ENCODE assay signal across 9 cellular contexts in genomic region chr5:4511996-4512656, GRCh38.
A peak's percentile ranks its signal among the peaks of the same experiment; 100 is the strongest.
DNase-seq lines count a peak whose midpoint lies in the region; ATAC-seq and TF ChIP-seq lines count a peak whose summit lies in the region.
"Had no signal": no experiment of that assay in that cellular context is flagged by ENCODE, and none has a peak within 500 bp of the region (broad histone marks: within the 10 kb centered on the region; RNA-seq: fewer than 3 reads in every experiment).

No MANE protein-coding gene starts in this region.

- peak overlapping the region; percentile 40 for H3K4me3 ChIP-seq in epithelial cell of esophagus (ENCODE audit: low read length)
- H3K4me3 ChIP-seq: HAP-1 had no signal

- peaks cover 34% of the 10 kb centered on the region for H3K27me3 Mint-ChIP-seq in neural crest cell (ENCODE audit: low read depth)
- no peaks in the 10 kb centered on the region for H3K27me3 Mint-ChIP-seq in activated T-cell treated with anti-CD3 and anti-CD28 coated beads, Interleukin-2, amount 50 U/mL, for 4 hours (ENCODE audit: low read depth)

- peaks cover 27% of the 10 kb centered on the region for H3K4me1 Mint-ChIP-seq in neural crest cell
- no peaks in the 10 kb centered on the region for H3K4me1 Mint-ChIP-seq in activated T-cell treated with anti-CD3 and anti-CD28 coated beads, Interleukin-2, amount 50 U/mL, for 4 hours (ENCODE audit: low read depth)

- H3K36me3 Mint-ChIP-seq in neural crest cell (ENCODE audit: low read depth): no peaks in the 10 kb centered on the region
- H3K36me3 Mint-ChIP-seq in activated T-cell treated with anti-CD3 and anti-CD28 coated beads, Interleukin-2, amount 50 U/mL, for 4 hours (ENCODE audit: insufficient read depth): no peaks in the 10 kb centered on the region

- DNase-seq in Caki2 (ENCODE audit: low read depth) (peak; percentile 59), NCI-H510A treated with DMSO at 0.1 percent for 48 hours (lab: John Stamatoyannopoulos, UW) (peak; percentile 39), epithelial cell of esophagus (ENCODE audit: low read depth) (peak; percentile 68), neural crest cell (ENCODE audit: low read depth, low spot score) (peak; percentile 56), HuH-7.5 (ENCODE audit: low spot score) (no peak)
- no peak for DNase-seq in activated T-cell treated with anti-CD3 and anti-CD28 coated beads, Interleukin-2, amount 50 U/mL, for 4 hours

- TF ChIP-seq CTCF in epithelial cell of esophagus (IDR thresholded peaks at IDR 0.05; ENCODE audit: insufficient read depth, low read depth, low read length, missing control alignments) (peak; percentile 73), neural crest cell (conservative IDR thresholded peaks at IDR 0.05) (peak; percentile 78)

- no peak for ATAC-seq in GM18861 (IDR thresholded peaks at IDR 0.05; ENCODE audit: unreplicated experiment)
- ATAC-seq in HG02870 (IDR thresholded peaks at IDR 0.05; ENCODE audit: unreplicated experiment): no peak
- ATAC-seq in activated T-cell treated with anti-CD3 and anti-CD28 coated beads, Interleukin-2, amount 50 U/mL, for 4 hours: no peak

- H3K27ac Mint-ChIP-seq in neural crest cell (ENCODE audit: unreplicated experiment): no peak overlapping the region

- no peaks in the 10 kb centered on the region for H3K9me3 Mint-ChIP-seq in neural crest cell
- peaks cover 3% of the 10 kb centered on the region for H3K9me3 Mint-ChIP-seq in activated T-cell treated with anti-CD3 and anti-CD28 coated beads, Interleukin-2, amount 50 U/mL, for 4 hours

- peak overlapping the region; percentile 55 for H3K4me3 Mint-ChIP-seq in neural crest cell
- no peak overlapping the region for H3K4me3 Mint-ChIP-seq in activated T-cell treated with anti-CD3 and anti-CD28 coated beads, Interleukin-2, amount 50 U/mL, for 4 hours

- in situ Hi-C loops in Caki2 (cut with HindIII; ENCODE audit: low pct_unique_long_range_greater_than_20kb, low sequenced_read_pairs): no loop called here

Comparison
In these comparisons a context has a peak if more than half of its experiments do, and no peak if none do; other contexts are left out.
1. DNase-seq: peak in Caki2 (single experiment), NCI-H510A treated with DMSO at 0.1 percent for 48 hours (single experiment), epithelial cell of esophagus (single experiment) and neural crest cell (single experiment); none in HuH-7.5 (single experiment) and activated T-cell treated with anti-CD3 and anti-CD28 coated beads, Interleukin-2, amount 50 U/mL, for 4 hours (single experiment).